In genomic region chr10:89609730-89610393, GRCh38 we compare ENCODE assay signal across 12 cellular contexts. TPM values are rescaled to one million over a fixed set of nuclear protein-coding genes. Genes with fewer than 3 reads are reported as not detected.
A peak's percentile ranks its signal among the peaks of the same experiment; 100 is the strongest.
DNase-seq lines count a peak whose midpoint lies in the region; ATAC-seq and TF ChIP-seq lines count a peak whose summit lies in the region.
"Had no signal": no experiment of that assay in that cellular context is flagged by ENCODE, and none has a peak within 500 bp of the region (broad histone marks: within the 10 kb centered on the region; RNA-seq: fewer than 3 reads in every experiment).

No MANE protein-coding gene starts in this region.

- H3K9ac ChIP-seq in endodermal cell (ENCODE audit: extremely low read depth, low read length, poor library complexity, severe bottlenecking): no peak overlapping the region

- H3K27ac ChIP-seq in endodermal cell (ENCODE audit: low read depth, low read length) (no peak overlapping the region), gastroesophageal sphincter (no peak overlapping the region)
- H3K27ac ChIP-seq: testis had no signal

- peak; percentile 18 for TF ChIP-seq CTCF in endodermal cell (conservative IDR thresholded peaks at IDR 0.05)
- no peak for TF ChIP-seq CTCF in gastroesophageal sphincter (IDR thresholded peaks at IDR 0.05)

- H3K27me3 Mint-ChIP-seq in endodermal cell (ENCODE audit: insufficient read depth): no peaks in the 10 kb centered on the region
- H3K27me3 Mint-ChIP-seq: naive B cell had no signal

- peaks cover 17% of the 10 kb centered on the region for H3K4me1 Mint-ChIP-seq in endodermal cell
- H3K4me1 Mint-ChIP-seq: naive B cell had no signal

- no peak overlapping the region for H3K4me3 Mint-ChIP-seq in endodermal cell
- H3K4me3 Mint-ChIP-seq: naive B cell had no signal

- H3K36me3 ChIP-seq in endodermal cell (ENCODE audit: control insufficient read depth, insufficient read depth, low read length) (peaks cover 40% of the 10 kb centered on the region), gastroesophageal sphincter (peaks cover 0 to 18% of the 10 kb centered on the region in 2 donors)

- H3K27me3 ChIP-seq in endodermal cell (ENCODE audit: control insufficient read depth, insufficient read depth, low read length, poor library complexity, severe bottlenecking): no peaks in the 10 kb centered on the region
- no peaks in the 10 kb centered on the region for H3K27me3 ChIP-seq in gastroesophageal sphincter
- H3K27me3 ChIP-seq: testis had no signal

- TF ChIP-seq POLR2A in gastroesophageal sphincter (IDR thresholded peaks at IDR 0.05): no peak

- H3K4me1 ChIP-seq in endodermal cell (ENCODE audit: control insufficient read depth, insufficient read depth, low read length) (no peaks in the 10 kb centered on the region), gastroesophageal sphincter (no peaks in the 10 kb centered on the region)
- H3K4me1 ChIP-seq: testis had no signal

- WGBS in endodermal cell (ENCODE audit: insufficient coverage in 1 of 2, insufficient read length in 1 of 2), 2 experiments: 41% methylated on average over 2 of the region's 2 CpGs; no CpG with 5 or more reads in 1 of the 2 experiments
- 14 to 88% methylated on average over 2 of the region's 2 CpGs for WGBS in gastroesophageal sphincter (ENCODE audit: low coverage in 1 of 2), 2 donors

- H3K36me3 Mint-ChIP-seq in endodermal cell (ENCODE audit: low read depth): peaks cover 59% of the 10 kb centered on the region
- H3K36me3 Mint-ChIP-seq: naive B cell had no signal

- H3K4me3 ChIP-seq in endodermal cell (ENCODE audit: low read length) (no peak overlapping the region), gastroesophageal sphincter (no peak overlapping the region)
- H3K4me3 ChIP-seq: testis had no signal

- peak; percentile 59 for ATAC-seq in GM18861 (IDR thresholded peaks at IDR 0.05; ENCODE audit: unreplicated experiment)
- peak; percentile 92 for ATAC-seq in GM21367 (IDR thresholded peaks at IDR 0.05; ENCODE audit: unreplicated experiment)
- ATAC-seq in HG03103 (IDR thresholded peaks at IDR 0.05; ENCODE audit: low read depth, unreplicated experiment): peak; percentile 69
- no peak for ATAC-seq in gastroesophageal sphincter

- H3K9me3 ChIP-seq in endodermal cell (ENCODE audit: control insufficient read depth, low read length) (no peaks in the 10 kb centered on the region), gastroesophageal sphincter (no peaks in the 10 kb centered on the region)
- H3K9me3 ChIP-seq: testis had no signal

- no peak overlapping the region for H3K27ac Mint-ChIP-seq in endodermal cell

- DNase-seq in endodermal cell (no peak), NCI-H2196 treated with DMSO at 0.1 percent for 48 hours (lab: John Stamatoyannopoulos, UW; ENCODE audit: unreplicated experiment) (no peak), DMS 273 (lab: John Stamatoyannopoulos, UW; ENCODE audit: unreplicated experiment) (no peak)
- DNase-seq: activated CD4-positive, alpha-beta T cell treated with anti-CD3 and anti-CD28 coated beads, Interleukin-2, amount 50 U/mL, for 48 hours; hippocampal formation; naive B cell; NCI-H1436 treated with DMSO at 0.1 percent for 48 hours; testis had no signal

- H3K9me3 Mint-ChIP-seq in endodermal cell: peaks cover 1% of the 10 kb centered on the region
- H3K9me3 Mint-ChIP-seq: naive B cell had no signal

- no peak for TF ChIP-seq EP300 in gastroesophageal sphincter (IDR thresholded peaks at IDR 0.05)

RNA-seq across cellular contexts. Expression of gene PANK1, which starts 35.2 kb away (rescaled TPM):
- total RNA-seq in endodermal cell (10 to 100 TPM; 23.4 to 28.8 TPM), gastroesophageal sphincter (1 to 10 TPM; 3.6 to 4.9 (median 4.1) TPM)
- polyA plus RNA-seq in endodermal cell (2013, experiment 1 of 2): 25.4 TPM
- polyA plus RNA-seq in endodermal cell (2013, experiment 2 of 2): 24.8 TPM

Comparison
In these comparisons a context has a peak if more than half of its experiments do, and no peak if none do; other contexts are left out.
1. RNA of gene PANK1, which starts 35.2 kb away (total RNA-seq): 23.4 to 28.8 TPM in endodermal cell; 3.6 to 4.9 TPM in gastroesophageal sphincter; every median in the first group is over 4 times any median in the second.